Comparison of ENCODE assay signal across 14 cellular contexts in genomic region chr7:136857573-136857972, GRCh38. TPM values are rescaled to one million over a fixed set of nuclear protein-coding genes. Genes with fewer than 3 reads are reported as not detected.
DNase-seq lines count a peak whose midpoint lies in the region; ATAC-seq and TF ChIP-seq lines count a peak whose summit lies in the region.
"Had no signal": no experiment of that assay in that cellular context is flagged by ENCODE, and none has a peak within 500 bp of the region (broad histone marks: within the 10 kb centered on the region; RNA-seq: fewer than 3 reads in every experiment).

No MANE protein-coding gene starts in this region.

- H3K4me2 ChIP-seq in PC-3 (ENCODE audit: low read length) = no peak overlapping the region

- no peak overlapping the region for H3K9ac ChIP-seq in PC-3 (ENCODE audit: low read length)

- intact Hi-C loops in PC-3 (cut with micrococcal nuclease) (no loop called here), Right ventricle myocardium superior (cut with DNase I) (no loop called here)
- intact Hi-C loops in CD8-positive, alpha-beta T cell (cut with DNase I, micrococcal nuclease) = no loop called here

- H3K27me3 ChIP-seq in PC-3 (ENCODE audit: low read length) = peaks cover 7% of the 10 kb centered on the region; the same call in 1 of the 2 replicates
- H3K27me3 ChIP-seq in CD8-positive, alpha-beta T cell (ENCODE audit: insufficient read depth, low read length) = no peaks in the 10 kb centered on the region
- H3K27me3 ChIP-seq: upper lobe of left lung had no signal

- BruUV-seq in PC-3 (replicated peaks; lab: Mats Ljungman, UMichigan) = no TSS peak

- H3K27ac Mint-ChIP-seq in CD8-positive, alpha-beta T cell = no peak overlapping the region
- H3K27ac Mint-ChIP-seq: activated CD4-positive, alpha-beta T cell treated with anti-CD3 and anti-CD28 coated beads for 36 hours had no signal

- H3K27me3 Mint-ChIP-seq in CD8-positive, alpha-beta T cell (ENCODE audit: low read depth) = no peaks in the 10 kb centered on the region
- H3K27me3 Mint-ChIP-seq: activated CD4-positive, alpha-beta T cell treated with anti-CD3 and anti-CD28 coated beads for 36 hours had no signal

- H3K36me3 ChIP-seq in PC-3 (ENCODE audit: low read depth, low read length) = no peaks in the 10 kb centered on the region
- H3K36me3 ChIP-seq in CD8-positive, alpha-beta T cell (ENCODE audit: insufficient read depth, low read length) = no peaks in the 10 kb centered on the region
- H3K36me3 ChIP-seq: upper lobe of left lung had no signal

- H3K4me1 ChIP-seq in PC-3 (ENCODE audit: insufficient read depth, low read length) = no peaks in the 10 kb centered on the region
- no peaks in the 10 kb centered on the region for H3K4me1 ChIP-seq in CD8-positive, alpha-beta T cell (ENCODE audit: insufficient read depth, low read length)
- H3K4me1 ChIP-seq: upper lobe of left lung had no signal

- H4K20me1 ChIP-seq in PC-3 (ENCODE audit: low read length) = no peaks in the 10 kb centered on the region

- H3K27ac ChIP-seq in PC-3 (ENCODE audit: low read length) = no peak overlapping the region
- H3K27ac ChIP-seq in CD8-positive, alpha-beta T cell (ENCODE audit: low read depth, low read length) = no peak overlapping the region
- H3K27ac ChIP-seq: upper lobe of left lung had no signal

- ATAC-seq in PC-3 (peak; percentile 27; the same call in 1 of the 2 replicates), Right ventricle myocardium superior (ENCODE audit: poor library complexity) (no peak)
- no peak for ATAC-seq in CD8-positive, alpha-beta T cell
- ATAC-seq: activated CD4-positive, alpha-beta T cell treated with anti-CD3 and anti-CD28 coated beads for 36 hours had no signal

- DNase-seq in SKM-1 treated with dmso at 0.1 percent for 144 hours (lab: John Stamatoyannopoulos, UW; ENCODE audit: unreplicated experiment) = peak; percentile 16
- no peak for DNase-seq in SKM-1 (lab: John Stamatoyannopoulos, UW; ENCODE audit: unreplicated experiment)
- DNase-seq in PC-3 = peak; percentile 53
- DNase-seq in choroid plexus epithelial cell (ENCODE audit: low read depth) = peak; percentile 59
- peak; percentile 13 for DNase-seq in renal cortical epithelial cell (ENCODE audit: low read depth)
- DNase-seq in Right ventricle myocardium superior = no peak
- no peak for DNase-seq in DMS153 (lab: John Stamatoyannopoulos, UW)
- DNase-seq in CD8-positive, alpha-beta T cell = no peak
- DNase-seq: activated CD4-positive, alpha-beta T cell treated with anti-CD3 and anti-CD28 coated beads for 36 hours; DMS79 treated with DMSO at 0.1 percent for 48 hours; NCI-H1092; NCI-H510A; upper lobe of left lung had no signal

- CTCF ChIA-PET in PC-3 (lab: Charles Lee) = no interaction called here
- CTCF ChIA-PET in CD8-positive, alpha-beta T cell (lab: Charles Lee) = no interaction called here

- no peak overlapping the region for H2AFZ ChIP-seq in PC-3 (ENCODE audit: low read length)

- TF ChIP-seq CTCF in PC-3 (conservative IDR thresholded peaks at IDR 0.05; ENCODE audit: low read depth, low read length) = no peak
- no peak for TF ChIP-seq CTCF in choroid plexus epithelial cell (conservative IDR thresholded peaks at IDR 0.05; ENCODE audit: low read depth, low read length)
- TF ChIP-seq CTCF in CD8-positive, alpha-beta T cell (IDR thresholded peaks at IDR 0.05) = no peak

- no peaks in the 10 kb centered on the region for H3K9me3 Mint-ChIP-seq in CD8-positive, alpha-beta T cell

- H3K36me3 Mint-ChIP-seq in CD8-positive, alpha-beta T cell = no peaks in the 10 kb centered on the region

- no peak overlapping the region for H3K4me3 Mint-ChIP-seq in CD8-positive, alpha-beta T cell
- H3K4me3 Mint-ChIP-seq: activated CD4-positive, alpha-beta T cell treated with anti-CD3 and anti-CD28 coated beads for 36 hours had no signal

- no peaks in the 10 kb centered on the region for H3F3A ChIP-seq in PC-3 (ENCODE audit: low read length, unreplicated experiment)

- H3K79me2 ChIP-seq in PC-3 (ENCODE audit: low read length) = no peaks in the 10 kb centered on the region

- H3K9me3 ChIP-seq in PC-3 (ENCODE audit: low read length) = no peaks in the 10 kb centered on the region
- H3K9me3 ChIP-seq in CD8-positive, alpha-beta T cell (ENCODE audit: low read length) = no peaks in the 10 kb centered on the region
- H3K9me3 ChIP-seq: upper lobe of left lung had no signal

- POLR2A ChIA-PET in PC-3 (lab: Charles Lee; ENCODE audit: unreplicated experiment) = no interaction called here
- POLR2A ChIA-PET in CD8-positive, alpha-beta T cell (lab: Charles Lee) = no interaction called here

- H3K4me3 ChIP-seq in PC-3 (ENCODE audit: low read length) = no peak overlapping the region
- no peak overlapping the region for H3K4me3 ChIP-seq in choroid plexus epithelial cell (ENCODE audit: low read depth, low read length)
- H3K4me3 ChIP-seq in CD8-positive, alpha-beta T cell (ENCODE audit: low read depth, low read length) = no peak overlapping the region
- H3K4me3 ChIP-seq: upper lobe of left lung had no signal

- H3K9me2 ChIP-seq in PC-3 (replicated peaks; ENCODE audit: low read length) = no peaks in the 10 kb centered on the region

- no peaks in the 10 kb centered on the region for H3K4me1 Mint-ChIP-seq in CD8-positive, alpha-beta T cell (ENCODE audit: low read depth)
- H3K4me1 Mint-ChIP-seq: activated CD4-positive, alpha-beta T cell treated with anti-CD3 and anti-CD28 coated beads for 36 hours had no signal

RNA-seq across cellular contexts. Expression of gene CHRM2, which starts 10.9 kb away (rescaled TPM):
- total RNA-seq in PC-3 (2014; rRNA removed) (not detected in 2 replicates), renal cortical epithelial cell (under 0.01 TPM in 1 of 2 replicates, not detected in the other), Right ventricle myocardium superior (72.1 TPM)
- not detected for total RNA-seq in CD8-positive, alpha-beta T cell
- total RNA-seq: activated CD4-positive, alpha-beta T cell treated with anti-CD3 and anti-CD28 coated beads for 36 hours; chondrocyte had no signal

Comparison
In these comparisons a context has a peak if more than half of its experiments do, and no peak if none do; other contexts are left out.
1. DNase-seq: peak in SKM-1 treated with dmso at 0.1 percent for 144 hours (single experiment), PC-3 (single experiment), choroid plexus epithelial cell (single experiment) and renal cortical epithelial cell (single experiment); none in SKM-1 (single experiment), Right ventricle myocardium superior (single experiment), DMS153 (single experiment) and CD8-positive, alpha-beta T cell (0 of 7).
2. RNA of gene CHRM2, which starts 10.9 kb away (total RNA-seq): 72.1 TPM in Right ventricle myocardium superior (single experiment); not detected in PC-3, under 0.01 TPM in renal cortical epithelial cell and not detected in CD8-positive, alpha-beta T cell; every median in the first group is over 10 times any median in the second.